ENCODE assay signal across 18 cellular contexts in the genomic region with DNA sequence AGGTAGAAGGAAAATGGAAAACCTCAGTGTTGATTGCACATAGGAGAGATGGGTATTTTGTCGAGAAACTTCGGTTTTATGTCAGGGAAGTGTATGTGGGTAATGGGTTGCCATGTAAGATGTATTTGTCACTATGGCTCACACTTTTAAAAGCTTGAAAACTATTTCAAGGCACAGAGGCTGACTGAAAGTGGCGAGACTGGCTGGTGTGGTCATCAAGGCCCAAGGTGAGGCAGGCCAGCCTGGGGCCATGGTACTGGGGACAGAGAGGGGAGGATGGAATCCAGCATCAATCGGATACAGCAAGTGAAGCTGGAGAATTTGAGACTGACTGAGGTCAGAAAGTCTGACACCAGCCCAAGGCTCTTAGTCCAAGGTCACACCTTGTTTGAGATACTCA.
"Had no signal": no experiment of that assay in that cellular context is flagged by ENCODE, and none has a peak within 500 bp of the region (broad histone marks: within the 10 kb centered on the region; RNA-seq: fewer than 3 reads in every experiment).

No MANE protein-coding gene starts in this region.

- H3K27ac Mint-ChIP-seq: activated CD4-positive, alpha-beta memory T cell treated with anti-CD3 and anti-CD28 coated beads, Interleukin-2, amount 10 ng/mL, durations not matched to agents 7 days and 5 days; activated T-cell treated with anti-CD3 and anti-CD28 coated beads, Interleukin-2, amount 50 U/mL, for 72 hours had no signal

- H3K27me3 Mint-ChIP-seq: activated CD4-positive, alpha-beta memory T cell treated with anti-CD3 and anti-CD28 coated beads, Interleukin-2, amount 10 ng/mL, durations not matched to agents 7 days and 5 days had no signal

- H3K4me1 Mint-ChIP-seq: activated CD4-positive, alpha-beta memory T cell treated with anti-CD3 and anti-CD28 coated beads, Interleukin-2, amount 10 ng/mL, durations not matched to agents 7 days and 5 days had no signal

- H3K27me3 ChIP-seq: brain microvascular endothelial cell, heart right ventricle, ovary, sigmoid colon, spleen, tibial nerve, vagina had no signal

- H3K27ac ChIP-seq: brain microvascular endothelial cell, heart right ventricle, ovary, spleen, tibial nerve, vagina, WERI-Rb-1 had no signal

- H3K4me3 Mint-ChIP-seq: activated CD4-positive, alpha-beta memory T cell treated with anti-CD3 and anti-CD28 coated beads, Interleukin-2, amount 10 ng/mL, durations not matched to agents 7 days and 5 days; activated T-cell treated with anti-CD3 and anti-CD28 coated beads, Interleukin-2, amount 50 U/mL, for 72 hours; neural crest cell had no signal

- H3K4me3 ChIP-seq: heart right ventricle, lung, ovary, sigmoid colon, spleen, tibial nerve, vagina had no signal

- ATAC-seq: activated T-cell treated with anti-CD3 and anti-CD28 coated beads, Interleukin-2, amount 50 U/mL, for 72 hours; heart right ventricle; SK-N-SH treated with all-trans-retinoic acid at 6 μM for 48 hours had no signal

- H3K9me3 Mint-ChIP-seq: activated CD4-positive, alpha-beta memory T cell treated with anti-CD3 and anti-CD28 coated beads, Interleukin-2, amount 10 ng/mL, durations not matched to agents 7 days and 5 days; activated T-cell treated with anti-CD3 and anti-CD28 coated beads, Interleukin-2, amount 50 U/mL, for 72 hours; neural crest cell had no signal

- DNase-seq: activated CD4-positive, alpha-beta memory T cell treated with anti-CD3 and anti-CD28 coated beads, Interleukin-2, amount 10 ng/mL, durations not matched to agents 7 days and 5 days; activated CD8-positive, alpha-beta memory T cell treated with anti-CD3 and anti-CD28 coated beads, Interleukin-2, amount 50 U/mL, for 4 hours; activated T-cell treated with anti-CD3 and anti-CD28 coated beads, Interleukin-2, amount 50 U/mL, for 72 hours; anterior cingulate cortex; brain microvascular endothelial cell; effector CD4-positive, alpha-beta T cell; heart right ventricle; midbrain; ovary; sigmoid colon; spleen; T-helper 1 cell; WERI-Rb-1 had no signal
